In genomic region chr19:45643927-45644771, GRCh38 we compare ENCODE assay signal across 13 cellular contexts. TPM values are rescaled to one million over a fixed set of nuclear protein-coding genes. Genes with fewer than 3 reads are reported as not detected.
DNase-seq lines count a peak whose midpoint lies in the region; ATAC-seq, FAIRE-seq and TF ChIP-seq lines count a peak whose summit lies in the region.
"Had no signal": no experiment of that assay in that cellular context is flagged by ENCODE, and none has a peak within 500 bp of the region (broad histone marks: within the 10 kb centered on the region; RNA-seq: fewer than 3 reads in every experiment).

No MANE protein-coding gene starts in this region.

- H3K14ac ChIP-seq in H1 (ENCODE audit: insufficient read length): no peak overlapping the region

- no peak overlapping the region; the same call in 1 of the 2 replicates for H2AK5ac ChIP-seq in H1 (ENCODE audit: low read depth, low read length)

- no peak overlapping the region for H2BK5ac ChIP-seq in H1 (ENCODE audit: low read depth, low read length)

- peak overlapping the region; percentile 91 for H3K9ac ChIP-seq in OCI-LY3 (ENCODE audit: low read length)
- H3K9ac ChIP-seq in H1 (replicated peaks in 1 of 4; ENCODE audit: extremely low read depth in 1 of 4, low read depth in 3 of 4, low read length in 3 of 4): no peak overlapping the region

- no peak overlapping the region for H4K8ac ChIP-seq in H1 (ENCODE audit: extremely low read depth, insufficient read depth, low read length)

- TF ChIP-seq CTCF in OCI-LY3 (IDR thresholded peaks at IDR 0.05; ENCODE audit: low read depth, low read length) (no peak), H1 (IDR thresholded peaks at IDR 0.05; ENCODE audit: control extremely low read depth in 1 of 3, insufficient read depth in 1 of 3, low read depth in 1 of 3, low read length in 3 of 3) (no peak), MCF 10A (IDR thresholded peaks at IDR 0.05; ENCODE audit: unreplicated experiment) (no peak)

- H3K27ac ChIP-seq in OCI-LY3 (ENCODE audit: low read length): peak overlapping the region; percentile 95
- no peak overlapping the region for H3K27ac ChIP-seq in H1 (ENCODE audit: low read depth, low read length)

- no peak for TF ChIP-seq POLR2A in H1 (IDR thresholded peaks at IDR 0.05; ENCODE audit: control extremely low read depth in 1 of 2, low read depth in 2 of 2, low read length in 2 of 2)

- CTCF ChIA-PET in H1 (lab: Charles Lee; ENCODE audit: partially characterized antibody) (interaction anchor here (0.6 to 8.4 kb wide), 31 partner anchors 8 to 688 kb away, joined by 3 to 135 read pairs (median 6); partner anchors contain the start of genes DMWD, GPR4 and SIX5), MCF 10A (lab: Yijun Ruan, JAX) (interaction anchor here (0.6 to 5.3 kb wide), 15 partner anchors 13 to 1514 kb away, joined by 3 to 99 read pairs (median 4); no protein-coding TSS in a partner anchor)

- 0 out of 2 replicates have a peak overlapping the region, but pooled peaks have one; percentile 64 for H2BK20ac ChIP-seq in H1 (ENCODE audit: low read length)

- H3K23ac ChIP-seq in H1 (ENCODE audit: insufficient read length): no peak overlapping the region

- peak overlapping the region; percentile 52; the same call in 1 of the 2 replicates for H2BK12ac ChIP-seq in H1 (ENCODE audit: low read depth, low read length)

- peaks cover 30% of the 10 kb centered on the region for H3K4me1 ChIP-seq in OCI-LY3 (ENCODE audit: low read length)
- H3K4me1 ChIP-seq in H1 (replicated peaks in 1 of 4; ENCODE audit: control insufficient read depth in 3 of 4, insufficient read depth in 4 of 4, low read length in 3 of 4): peaks cover 6 to 27% (median 16%) of the 10 kb centered on the region in 4 experiments

- POLR2A ChIA-PET in H1 (lab: Charles Lee; ENCODE audit: partially characterized antibody) (interaction anchor here (0.9 to 4.1 kb wide), 9 partner anchors 10 to 57 kb away, joined by 3 to 33 read pairs (median 4); no protein-coding TSS in a partner anchor), MCF 10A (lab: Yijun Ruan, JAX) (interaction anchor here (0.9 to 6.2 kb wide), 5 partner anchors 10 to 66 kb away, joined by 3 to 71 read pairs (median 19); no protein-coding TSS in a partner anchor)

- TF ChIP-seq EP300 in H1 (IDR thresholded peaks at IDR 0.05; ENCODE audit: borderline replicate concordance in 1 of 2, low read depth in 2 of 2, low read length in 2 of 2): no peak

- H3K36me3 ChIP-seq in OCI-LY3 (replicated peaks; ENCODE audit: low read depth, low read length) (no peaks in the 10 kb centered on the region), H1 (ENCODE audit: control insufficient read depth in 2 of 4, insufficient read depth in 4 of 4, low read length in 3 of 4) (no peaks in the 10 kb centered on the region)
- H3K36me3 ChIP-seq: transverse colon had no signal

- no peaks in the 10 kb centered on the region for H4K20me1 ChIP-seq in OCI-LY3 (ENCODE audit: insufficient read depth, low read length)
- H4K20me1 ChIP-seq in H1 (replicated peaks in 1 of 2; ENCODE audit: control insufficient read depth in 1 of 2, insufficient read depth in 2 of 2, low read length in 2 of 2): no peaks in the 10 kb centered on the region

- WGBS in H1 (ENCODE audit: extremely low coverage in 1 of 2, insufficient coverage in 1 of 2, insufficient read length in 1 of 2, insufficient replicate concordance in 2 of 2, low coverage in 1 of 2, low lambda C conversion rate in 2 of 2, missing lambda C conversion rate in 1 of 2), 2 experiments: 46% methylated on average over 14 of the region's 14 CpGs; no CpG with 5 or more reads in 1 of the 2 experiments

- H3K79me2 ChIP-seq in OCI-LY3 (ENCODE audit: low read length): no peaks in the 10 kb centered on the region; the same call in 1 of the 2 replicates
- H3K79me2 ChIP-seq in H1 (ENCODE audit: control insufficient read depth in 1 of 2, insufficient read depth in 2 of 2, low read length in 2 of 2): no peaks in the 10 kb centered on the region

- H3K4me3 ChIP-seq in OCI-LY3 (ENCODE audit: low read length) (peak overlapping the region; percentile 90), H1 (ENCODE audit: extremely low read depth in 1 of 4, insufficient read depth in 2 of 4, low read depth in 3 of 4, low read length in 4 of 4) (peak overlapping the region in 3 of 4 experiments; percentile 67 to 89 (median 73); a peak in 7 of 8 replicates)
- H3K4me3 ChIP-seq: transverse colon had no signal

- H2AFZ ChIP-seq in OCI-LY3 (ENCODE audit: low read depth, low read length) (peak overlapping the region; percentile 35), H1 (ENCODE audit: low read length) (no peak overlapping the region)

- no peak overlapping the region for H4K5ac ChIP-seq in H1 (ENCODE audit: insufficient read length, low read depth, low read length)

- H3K23me2 ChIP-seq in H1 (ENCODE audit: low read depth, low read length): peaks cover 8% of the 10 kb centered on the region; the same call in 1 of the 2 replicates

- H3K4me3 Mint-ChIP-seq in T-helper 1 cell treated with Interleukin-12 subunit alpha and Interleukin-12 subunit beta and Interleukin-4 antibody, amounts not matched to agents 30 μg/mL and 1 μg/mL, for 36 hours: peak overlapping the region; percentile 10
- no peak overlapping the region for H3K4me3 Mint-ChIP-seq in MCF 10A (ENCODE audit: unreplicated experiment)

- peaks cover 27% of the 10 kb centered on the region for H3K4me1 Mint-ChIP-seq in T-helper 1 cell treated with Interleukin-12 subunit alpha and Interleukin-12 subunit beta and Interleukin-4 antibody, amounts not matched to agents 30 μg/mL and 1 μg/mL, for 36 hours (ENCODE audit: low read depth)
- H3K4me1 Mint-ChIP-seq in MCF 10A (ENCODE audit: insufficient read depth, unreplicated experiment): peaks cover 31% of the 10 kb centered on the region

- no peak for TF ChIP-seq RAD21 in H1 (IDR thresholded peaks at IDR 0.05 in 1 of 2, conservative IDR thresholded peaks at IDR 0.05 in 1 of 2; ENCODE audit: low read depth in 2 of 2, low read length in 2 of 2)

- no peak for FAIRE-seq in H1 (lab: Jason Lieb, UNC)
- FAIRE-seq: frontal cortex had no signal

- H3K27me3 ChIP-seq in OCI-LY3 (ENCODE audit: low read depth, low read length): no peaks in the 10 kb centered on the region
- H3K27me3 ChIP-seq in H1 (replicated peaks in 1 of 4; ENCODE audit: control insufficient read depth in 3 of 4, extremely low read depth in 1 of 4, insufficient read depth in 3 of 4, low read length in 3 of 4): peaks cover 0 to 6% (median 2%) of the 10 kb centered on the region in 4 experiments; a peak in 4 of 7 replicates

- H3K9me3 ChIP-seq in OCI-LY3 (ENCODE audit: insufficient read depth, low read length) (no peaks in the 10 kb centered on the region), H1 (ENCODE audit: insufficient read depth in 2 of 2, low read depth in 1 of 2, low read length in 1 of 2) (no peaks in the 10 kb centered on the region; a peak in 1 of 4 replicates)
- H3K9me3 ChIP-seq: transverse colon had no signal

- peaks cover 4% of the 10 kb centered on the region for H3K27me3 Mint-ChIP-seq in T-helper 1 cell treated with Interleukin-12 subunit alpha and Interleukin-12 subunit beta and Interleukin-4 antibody, amounts not matched to agents 30 μg/mL and 1 μg/mL, for 36 hours (ENCODE audit: low read depth)
- H3K27me3 Mint-ChIP-seq in MCF 10A (ENCODE audit: insufficient read depth, unreplicated experiment): no peaks in the 10 kb centered on the region

- H3K9me3 Mint-ChIP-seq in T-helper 1 cell treated with Interleukin-12 subunit alpha and Interleukin-12 subunit beta and Interleukin-4 antibody, amounts not matched to agents 30 μg/mL and 1 μg/mL, for 36 hours: no peaks in the 10 kb centered on the region
- no peaks in the 10 kb centered on the region for H3K9me3 Mint-ChIP-seq in MCF 10A (ENCODE audit: unreplicated experiment)

- BruUV-seq in MCF 10A (replicated peaks; lab: Mats Ljungman, UMichigan): no TSS peak

- DNase-seq in T-helper 1 cell (no peak), H1 (ENCODE audit: low read depth in 1 of 2, low spot score in 2 of 2) (no peak), posterior cingulate gyrus (peak in 6 of 10 donors; percentile 17 to 87 (median 24)), MCF 10A (ENCODE audit: unreplicated experiment) (no peak), GM19240 (ENCODE audit: insufficient read length, low spot score) (no peak)
- DNase-seq: ACHN; MV-4-11; stimulated activated CD4-positive, alpha-beta T cell treated with anti-CD3 and anti-CD28 coated beads, Interleukin-2, amount 100 ng/mL, for 48 hours had no signal

- H3K56ac ChIP-seq in H1 (replicated peaks; ENCODE audit: insufficient read length, low read depth, low read length): no peak overlapping the region

- peak overlapping the region; percentile 17; the same call in 1 of the 2 replicates for H3K18ac ChIP-seq in H1 (ENCODE audit: extremely low read depth, low read length)

- intact Hi-C loops in posterior cingulate gyrus (cut with DNase I) (loop anchor here (1.0 to 5.0 kb wide), 3 partner anchors 37 to 122 kb away; no protein-coding TSS in a partner anchor), MCF 10A (cut with micrococcal nuclease) (loop anchor here (1.0 to 5.0 kb wide), 6 partner anchors 38 to 205 kb away; partner anchors contain the start of gene VASP)

- no peak overlapping the region for H2BK120ac ChIP-seq in H1 (replicated peaks; ENCODE audit: low read depth, low read length)

- peak overlapping the region; percentile 36 for H3K4ac ChIP-seq in H1 (replicated peaks; ENCODE audit: insufficient read length, low read depth, low read length)

- H3K4me2 ChIP-seq in OCI-LY3 (ENCODE audit: low read length): peak overlapping the region; percentile 79
- peak overlapping the region; percentile 43 to 77 for H3K4me2 ChIP-seq in H1 (ENCODE audit: insufficient read depth in 1 of 2, low read depth in 2 of 2, low read length in 2 of 2)

- H3K79me1 ChIP-seq in H1 (ENCODE audit: low read depth, low read length): no peaks in the 10 kb centered on the region

- H2BK15ac ChIP-seq in H1 (ENCODE audit: low read length): peak overlapping the region; percentile 81; the same call in 1 of the 2 replicates

- H4K91ac ChIP-seq in H1 (replicated peaks; ENCODE audit: insufficient read length, low read length): no peak overlapping the region

- H3K27ac Mint-ChIP-seq in T-helper 1 cell treated with Interleukin-12 subunit alpha and Interleukin-12 subunit beta and Interleukin-4 antibody, amounts not matched to agents 30 μg/mL and 1 μg/mL, for 36 hours: peak overlapping the region; percentile 39
- no peak overlapping the region for H3K27ac Mint-ChIP-seq in MCF 10A (ENCODE audit: low read depth, unreplicated experiment)

- no peak for ATAC-seq in HG02678 (IDR thresholded peaks at IDR 0.05; ENCODE audit: unreplicated experiment)

- H3K36me3 Mint-ChIP-seq in T-helper 1 cell treated with Interleukin-12 subunit alpha and Interleukin-12 subunit beta and Interleukin-4 antibody, amounts not matched to agents 30 μg/mL and 1 μg/mL, for 36 hours (ENCODE audit: low read depth): peaks cover 4% of the 10 kb centered on the region
- peaks cover 4% of the 10 kb centered on the region for H3K36me3 Mint-ChIP-seq in MCF 10A (ENCODE audit: insufficient read depth, unreplicated experiment)

RNA-seq across cellular contexts. Expression of gene EML2, which starts 5.0 kb away (rescaled TPM):
- total RNA-seq in H1 (2021; fragmentation: NEBNext Ultra II Directional; extraction: Animal tissue kit (Norgen Biotek cat#: 25700)): 28.1 and 28.8 TPM in 2 replicates
- 29.4 and 45.4 TPM in 2 replicates for polyA plus RNA-seq in H1 (2011; rRNA removed)
- polyA plus RNA-seq in H1 (2011; cell fraction: cytosol; rRNA removed): 41.5 TPM
- polyA plus RNA-seq in H1 (2011; cell fraction: nucleus; rRNA removed): 135 TPM
- 36.7 to 46.1 TPM (median 43.1 TPM) in 4 replicates for polyA plus RNA-seq in H1 (2012, experiment 1 of 2)
- polyA plus RNA-seq in H1 (2012, experiment 2 of 2): 23.6 TPM
- polyA plus RNA-seq in H1 (2013, experiment 1 of 2): 14.5 TPM
- polyA plus RNA-seq in H1 (2013, experiment 2 of 2): 13.1 TPM
- polyA minus RNA-seq in H1 (2011; rRNA and poly(A)+ RNA removed): 31.1 and 51.6 TPM in 2 replicates
- 33.6 TPM for polyA minus RNA-seq in H1 (2011; cell fraction: cytosol; rRNA and poly(A)+ RNA removed)
- 36.1 TPM for polyA minus RNA-seq in H1 (2011; cell fraction: nucleus; rRNA and poly(A)+ RNA removed)
- 110 and 137 TPM in 2 replicates for total RNA-seq in MCF 10A (2022)

RNA-seq across cellular contexts. Expression of gene GIPR, which starts 23.9 kb away (rescaled TPM):
- total RNA-seq in H1 (2021; fragmentation: NEBNext Ultra II Directional; extraction: Animal tissue kit (Norgen Biotek cat#: 25700)): 0.54 and 1.3 TPM in 2 replicates
- 0.42 and 1.0 TPM in 2 replicates for polyA plus RNA-seq in H1 (2011; rRNA removed)
- polyA plus RNA-seq in H1 (2011; cell fraction: cytosol; rRNA removed): 1.0 TPM
- polyA plus RNA-seq in H1 (2011; cell fraction: nucleus; rRNA removed): 4.3 TPM
- 0.80 to 1.7 TPM (median 1.1 TPM) in 4 replicates for polyA plus RNA-seq in H1 (2012, experiment 1 of 2)
- polyA plus RNA-seq in H1 (2012, experiment 2 of 2): 0.50 TPM
- 0.57 TPM for polyA plus RNA-seq in H1 (2013, experiment 1 of 2)
- 0.74 TPM for polyA plus RNA-seq in H1 (2013, experiment 2 of 2)
- 0.46 and 1.5 TPM in 2 replicates for polyA minus RNA-seq in H1 (2011; rRNA and poly(A)+ RNA removed)
- not detected for polyA minus RNA-seq in H1 (2011; cell fraction: cytosol; rRNA and poly(A)+ RNA removed)
- 1.9 TPM for polyA minus RNA-seq in H1 (2011; cell fraction: nucleus; rRNA and poly(A)+ RNA removed)
- total RNA-seq in MCF 10A (2022): not detected in 2 replicates

RNA-seq across cellular contexts. Expression of gene GPR4, which starts 42.1 kb away (rescaled TPM):
- 0.19 TPM in 1 of 2 replicates, not detected in the other for total RNA-seq in H1 (2021; fragmentation: NEBNext Ultra II Directional; extraction: Animal tissue kit (Norgen Biotek cat#: 25700))
- polyA plus RNA-seq in H1 (2011; rRNA removed): 0.39 and 0.41 TPM in 2 replicates
- 0.16 TPM for polyA plus RNA-seq in H1 (2011; cell fraction: cytosol; rRNA removed)
- 0.20 TPM for polyA plus RNA-seq in H1 (2011; cell fraction: nucleus; rRNA removed)
- 0.13 to 0.51 TPM (median 0.21 TPM) in 4 replicates for polyA plus RNA-seq in H1 (2012, experiment 1 of 2)
- polyA plus RNA-seq in H1 (2012, experiment 2 of 2): 0.29 TPM
- 0.20 TPM for polyA plus RNA-seq in H1 (2013, experiment 1 of 2)
- 0.13 TPM for polyA plus RNA-seq in H1 (2013, experiment 2 of 2)
- 0.06 TPM in 1 of 2 replicates, not detected in the other for polyA minus RNA-seq in H1 (2011; rRNA and poly(A)+ RNA removed)
- not detected for polyA minus RNA-seq in H1 (2011; cell fraction: cytosol; rRNA and poly(A)+ RNA removed)
- polyA minus RNA-seq in H1 (2011; cell fraction: nucleus; rRNA and poly(A)+ RNA removed): not detected
- not detected in 2 replicates for total RNA-seq in MCF 10A (2022)

RNA-seq across cellular contexts. Expression of gene SNRPD2, which starts 47.6 kb away (rescaled TPM):
- total RNA-seq in H1 (2021; fragmentation: NEBNext Ultra II Directional; extraction: Animal tissue kit (Norgen Biotek cat#: 25700)): 759 and 761 TPM in 2 replicates
- polyA plus RNA-seq in H1 (2011; rRNA removed): 493 and 645 TPM in 2 replicates
- 908 TPM for polyA plus RNA-seq in H1 (2011; cell fraction: cytosol; rRNA removed)
- polyA plus RNA-seq in H1 (2011; cell fraction: nucleus; rRNA removed): 511 TPM
- 587 to 956 TPM (median 875 TPM) in 4 replicates for polyA plus RNA-seq in H1 (2012, experiment 1 of 2)
- 702 TPM for polyA plus RNA-seq in H1 (2012, experiment 2 of 2)
- 2,416 TPM for polyA plus RNA-seq in H1 (2013, experiment 1 of 2)
- polyA plus RNA-seq in H1 (2013, experiment 2 of 2): 2,457 TPM
- 127 and 148 TPM in 2 replicates for polyA minus RNA-seq in H1 (2011; rRNA and poly(A)+ RNA removed)
- polyA minus RNA-seq in H1 (2011; cell fraction: cytosol; rRNA and poly(A)+ RNA removed): 123 TPM
- 192 TPM for polyA minus RNA-seq in H1 (2011; cell fraction: nucleus; rRNA and poly(A)+ RNA removed)
- 406 and 472 TPM in 2 replicates for total RNA-seq in MCF 10A (2022)

RNA-seq across cellular contexts. Expression of gene QPCTL, which starts 48.3 kb away (rescaled TPM):
- total RNA-seq in H1 (2021; fragmentation: NEBNext Ultra II Directional; extraction: Animal tissue kit (Norgen Biotek cat#: 25700)): 25.2 and 27.1 TPM in 2 replicates
- 35.3 and 49.3 TPM in 2 replicates for polyA plus RNA-seq in H1 (2011; rRNA removed)
- polyA plus RNA-seq in H1 (2011; cell fraction: cytosol; rRNA removed): 25.1 TPM
- polyA plus RNA-seq in H1 (2011; cell fraction: nucleus; rRNA removed): 66.5 TPM
- 24.3 to 29.8 TPM (median 24.9 TPM) in 4 replicates for polyA plus RNA-seq in H1 (2012, experiment 1 of 2)
- 36.1 TPM for polyA plus RNA-seq in H1 (2012, experiment 2 of 2)
- 26.5 TPM for polyA plus RNA-seq in H1 (2013, experiment 1 of 2)
- polyA plus RNA-seq in H1 (2013, experiment 2 of 2): 27.2 TPM
- polyA minus RNA-seq in H1 (2011; rRNA and poly(A)+ RNA removed): 15.5 and 21.6 TPM in 2 replicates
- polyA minus RNA-seq in H1 (2011; cell fraction: cytosol; rRNA and poly(A)+ RNA removed): 13.3 TPM
- 17.3 TPM for polyA minus RNA-seq in H1 (2011; cell fraction: nucleus; rRNA and poly(A)+ RNA removed)
- total RNA-seq in MCF 10A (2022): 14.9 and 17.3 TPM in 2 replicates

Comparison
In these comparisons a context has a peak if more than half of its experiments do, and no peak if none do; other contexts are left out.
1. DNase-seq: peak in posterior cingulate gyrus (6 of 10); none in T-helper 1 cell (0 of 5), H1 (0 of 2), MCF 10A (single experiment) and GM19240 (single experiment).